ENCODE assay signal across 35 cellular contexts in genomic region chr7:92360387-92360786, GRCh38.
DNase-seq lines count a peak whose midpoint lies in the region; ATAC-seq, FAIRE-seq and TF ChIP-seq lines count a peak whose summit lies in the region.
"Had no signal": no experiment of that assay in that cellular context is flagged by ENCODE, and none has a peak within 500 bp of the region (broad histone marks: within the 10 kb centered on the region; RNA-seq: fewer than 3 reads in every experiment).

No MANE protein-coding gene starts in this region.

- WGBS in A549 (ENCODE audit: missing lambda C conversion rate), result 92% methylated on average over 1 of the region's 1 CpG
- WGBS in GM23248 (ENCODE audit: low coverage in 1 of 2, low lambda C conversion rate in 2 of 2, missing lambda C conversion rate in 2 of 2), 2 experiments, result 93 to 100% methylated on average over 1 of the region's 1 CpG

- no peak for TF ChIP-seq CTCF in A549 (IDR thresholded peaks at IDR 0.05)
- no peak for TF ChIP-seq CTCF in fibroblast of pulmonary artery (IDR thresholded peaks at IDR 0.05; ENCODE audit: low read length, missing control alignments)

- no peak for TF ChIP-seq RAD21 in A549 (conservative IDR thresholded peaks at IDR 0.05 in 1 of 2, IDR thresholded peaks at IDR 0.05 in 1 of 2)

- no peak for TF ChIP-seq POLR2A in A549 (IDR thresholded peaks at IDR 0.05; ENCODE audit: low read length)

- CTCF ChIA-PET in A549 (lab: Yijun Ruan, JAX), result interaction anchor here (0.6 kb wide), 1 partner anchor 121 kb away, joined by 3 read pairs; no protein-coding TSS in a partner anchor

- H3K9me3 ChIP-seq in A549 (no peaks in the 10 kb centered on the region), GM23248 (ENCODE audit: low read depth) (no peaks in the 10 kb centered on the region)
- H3K9me3 ChIP-seq: right atrium auricular region, testis had no signal

- FAIRE-seq in A549 (lab: Jason Lieb, UNC), result no peak
- FAIRE-seq: HTR-8/SVneo, kidney had no signal

- no peaks in the 10 kb centered on the region for H3K27me3 Mint-ChIP-seq in activated T-helper 17 cell treated with anti-CD3 and anti-CD28 coated beads, Interleukin-2, amount 50 U/mL, for 72 hours
- H3K27me3 Mint-ChIP-seq: CD4-positive, CD25-positive, alpha-beta regulatory T cell; naive B cell had no signal

- no peak overlapping the region for H3K4me3 Mint-ChIP-seq in activated T-helper 17 cell treated with anti-CD3 and anti-CD28 coated beads, Interleukin-2, amount 50 U/mL, for 72 hours
- H3K4me3 Mint-ChIP-seq: activated CD8-positive, alpha-beta T cell treated with anti-CD3 and anti-CD28 coated beads, Interleukin-2, amount 10 ng/mL, durations not matched to agents 7 days and 5 days; CD4-positive, CD25-positive, alpha-beta regulatory T cell; naive B cell; T-helper 2 cell treated with Interferon-gamma antibody and Interleukin-4, amounts not matched to agents 5 μg/mL and 100 μg/mL, for 36 hours had no signal

- no peaks in the 10 kb centered on the region for H3K79me2 ChIP-seq in GM23248 (ENCODE audit: insufficient read depth)

- H4K20me1 ChIP-seq in GM23248 (ENCODE audit: insufficient read depth), result no peaks in the 10 kb centered on the region

- no peak overlapping the region for H3K27ac ChIP-seq in A549
- peak overlapping the region; percentile 14; the same call in 1 of the 2 replicates for H3K27ac ChIP-seq in GM23248
- H3K27ac ChIP-seq: cardiac muscle cell, coronary artery, right atrium auricular region, testis had no signal

- POLR2A ChIA-PET in A549 (lab: Yijun Ruan, JAX), result no interaction called here

- no peaks in the 10 kb centered on the region for H3K9me3 Mint-ChIP-seq in activated T-helper 17 cell treated with anti-CD3 and anti-CD28 coated beads, Interleukin-2, amount 50 U/mL, for 72 hours
- H3K9me3 Mint-ChIP-seq: activated naive CD4-positive, alpha-beta T cell treated with anti-CD3 and anti-CD28 coated beads, Interleukin-2, amount 50 U/mL, for 72 hours; T-helper 2 cell treated with Interferon-gamma antibody and Interleukin-4, amounts not matched to agents 5 μg/mL and 100 μg/mL, for 36 hours had no signal

- no peak overlapping the region for H3K9ac ChIP-seq in GM23248

- no peak overlapping the region for H2AFZ ChIP-seq in GM23248

- DNase-seq in A549 (ENCODE audit: low read depth in 1 of 2, low spot score in 1 of 2), result no peak
- peak; percentile 35 for DNase-seq in GM23248
- peak; percentile 10 for DNase-seq in fibroblast of pulmonary artery (ENCODE audit: low read depth)
- DNase-seq: activated CD8-positive, alpha-beta T cell treated with anti-CD3 and anti-CD28 coated beads, Interleukin-2, amount 10 ng/mL, durations not matched to agents 7 days and 5 days; AML-193; aorta; CD4-positive, CD25-positive, alpha-beta regulatory T cell; effector memory CD4-positive, alpha-beta T cell; foreskin fibroblast; head of caudate nucleus; KBM-7; kidney; naive B cell; NCI-H1436; NCI-H2081; NCI-H2227 treated with DMSO at 0.1 percent for 48 hours; NCI-H526 treated with DMSO at 0.1 percent for 48 hours; posterior cingulate gyrus; SHP77; stimulated activated naive CD4-positive, alpha-beta T cell treated with Interleukin-2 at 50 U/mL for 16 hours; testis had no signal

- no peak overlapping the region for H3K27ac Mint-ChIP-seq in activated T-helper 17 cell treated with anti-CD3 and anti-CD28 coated beads, Interleukin-2, amount 50 U/mL, for 72 hours
- H3K27ac Mint-ChIP-seq: activated CD8-positive, alpha-beta T cell treated with anti-CD3 and anti-CD28 coated beads, Interleukin-2, amount 10 ng/mL, durations not matched to agents 7 days and 5 days; activated naive CD4-positive, alpha-beta T cell treated with anti-CD3 and anti-CD28 coated beads, Interleukin-2, amount 50 U/mL, for 72 hours; CD4-positive, CD25-positive, alpha-beta regulatory T cell; T-helper 2 cell treated with Interferon-gamma antibody and Interleukin-4, amounts not matched to agents 5 μg/mL and 100 μg/mL, for 36 hours had no signal

- peaks cover 2% of the 10 kb centered on the region for H3K4me1 Mint-ChIP-seq in activated T-helper 17 cell treated with anti-CD3 and anti-CD28 coated beads, Interleukin-2, amount 50 U/mL, for 72 hours

- TF ChIP-seq EP300 in A549 (IDR thresholded peaks at IDR 0.05), result no peak

- no peaks in the 10 kb centered on the region for H3K9me2 ChIP-seq in GM23248 (ENCODE audit: insufficient read depth)

- H3K4me2 ChIP-seq in A549 (no peak overlapping the region), GM23248 (ENCODE audit: unreplicated experiment) (no peak overlapping the region)
- H3K4me2 ChIP-seq: smooth muscle cell had no signal

- ATAC-seq in A549 (no peak), HG02840 (IDR thresholded peaks at IDR 0.05; ENCODE audit: low FRiP score, unreplicated experiment) (no peak), HG02973 (IDR thresholded peaks at IDR 0.05; ENCODE audit: unreplicated experiment) (no peak), GM21381 (IDR thresholded peaks at IDR 0.05; ENCODE audit: unreplicated experiment) (no peak), HG03469 (IDR thresholded peaks at IDR 0.05; ENCODE audit: unreplicated experiment) (no peak)
- peak; percentile 23 for ATAC-seq in activated T-helper 17 cell treated with anti-CD3 and anti-CD28 coated beads, Interleukin-2, amount 50 U/mL, for 72 hours (replicated peaks)
- ATAC-seq: activated CD8-positive, alpha-beta T cell treated with anti-CD3 and anti-CD28 coated beads, Interleukin-2, amount 10 ng/mL, durations not matched to agents 7 days and 5 days; activated naive CD4-positive, alpha-beta T cell treated with anti-CD3 and anti-CD28 coated beads, Interleukin-2, amount 50 U/mL, for 72 hours; HCT116; Panc1 had no signal

- peaks cover 15% of the 10 kb centered on the region; the same call in 1 of the 2 replicates for H3F3A ChIP-seq in GM23248 (ENCODE audit: insufficient read depth)

- peaks cover 18% of the 10 kb centered on the region; the same call in 1 of the 2 replicates for H3K36me3 ChIP-seq in GM23248 (ENCODE audit: low read depth)
- H3K36me3 ChIP-seq: right atrium auricular region had no signal

- in situ Hi-C loops in GM23248 (cut with MboI), result no loop called here

- H3K36me3 Mint-ChIP-seq in activated T-helper 17 cell treated with anti-CD3 and anti-CD28 coated beads, Interleukin-2, amount 50 U/mL, for 72 hours (ENCODE audit: low read depth), result peaks cover 81% of the 10 kb centered on the region

- no peaks in the 10 kb centered on the region for H3K4me1 ChIP-seq in A549
- H3K4me1 ChIP-seq in GM23248 (ENCODE audit: insufficient read depth), result no peaks in the 10 kb centered on the region
- H3K4me1 ChIP-seq: right atrium auricular region, testis had no signal

- H3K27me3 ChIP-seq in GM23248 (replicated peaks; ENCODE audit: insufficient read depth), result no peaks in the 10 kb centered on the region
- H3K27me3 ChIP-seq: cardiac muscle cell, right atrium auricular region, testis had no signal

- no peak overlapping the region for H3K4me3 ChIP-seq in A549
- H3K4me3 ChIP-seq in GM23248, result no peak overlapping the region
- H3K4me3 ChIP-seq in fibroblast of pulmonary artery (replicated peaks; ENCODE audit: low read depth, low read length), result no peak overlapping the region
- H3K4me3 ChIP-seq: cardiac muscle cell, coronary artery, right atrium auricular region, smooth muscle cell, testis had no signal

TF ChIP-seq in A549, 52 proteins besides CTCF, POLR2A, EP300 and RAD21:
- TF ChIP-seq HOXB5 (CRISPR knock-in tag; IDR thresholded peaks at IDR 0.05), result no peak
- peak; percentile 17 for TF ChIP-seq MAFK (IDR thresholded peaks at IDR 0.05; ENCODE audit: partially characterized antibody)
TF ChIP-seq in A549: peak in this region for 1.

Comparison
In these comparisons a context has a peak if more than half of its experiments do, and no peak if none do; other contexts are left out.
1. DNase-seq: peak in GM23248 (single experiment) and fibroblast of pulmonary artery (single experiment); none in A549 (0 of 2).